In the genomic region with DNA sequence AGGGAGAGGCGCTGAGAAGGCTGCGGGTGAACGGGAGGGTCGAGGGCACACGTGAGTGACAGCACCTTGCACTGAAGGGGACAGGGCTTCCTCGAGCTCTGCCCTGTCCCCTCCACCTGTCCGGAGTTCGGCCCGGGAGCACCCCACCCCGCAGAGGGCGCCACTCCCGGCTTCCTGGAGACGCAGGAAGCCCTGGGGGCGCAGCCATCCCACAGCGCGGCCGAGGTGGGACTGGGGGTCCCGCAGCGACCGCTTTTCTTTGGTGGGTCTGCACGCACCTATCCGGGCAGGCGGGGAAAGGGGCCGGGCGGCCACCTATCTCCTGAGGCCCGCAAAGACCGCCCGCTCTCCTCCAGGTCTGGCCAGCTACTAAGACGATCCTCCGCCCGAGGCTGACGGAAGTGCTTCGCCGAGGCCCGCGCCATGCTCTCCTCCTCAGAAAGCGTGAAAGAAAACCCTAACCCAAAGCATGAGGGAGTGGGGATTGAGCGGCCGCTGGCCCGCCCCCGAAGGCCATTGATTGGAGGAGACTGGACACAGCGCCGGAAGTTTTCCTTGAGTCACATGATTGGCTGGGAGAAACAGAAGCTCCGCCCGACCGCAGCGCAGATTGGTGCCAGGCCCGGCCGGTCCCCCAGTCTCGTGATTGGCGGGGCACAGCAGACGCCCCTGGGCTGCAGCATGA, we compare ENCODE assay signal across 1 cellular context.
TF ChIP-seq lines count a peak whose summit lies in the region.

No MANE protein-coding gene starts in this region.

TF ChIP-seq in HepG2, 621 proteins besides CTCF, POLR2A, EP300 and RAD21 (continued from another document and continues in another):
- TF ChIP-seq, protein P1, sequence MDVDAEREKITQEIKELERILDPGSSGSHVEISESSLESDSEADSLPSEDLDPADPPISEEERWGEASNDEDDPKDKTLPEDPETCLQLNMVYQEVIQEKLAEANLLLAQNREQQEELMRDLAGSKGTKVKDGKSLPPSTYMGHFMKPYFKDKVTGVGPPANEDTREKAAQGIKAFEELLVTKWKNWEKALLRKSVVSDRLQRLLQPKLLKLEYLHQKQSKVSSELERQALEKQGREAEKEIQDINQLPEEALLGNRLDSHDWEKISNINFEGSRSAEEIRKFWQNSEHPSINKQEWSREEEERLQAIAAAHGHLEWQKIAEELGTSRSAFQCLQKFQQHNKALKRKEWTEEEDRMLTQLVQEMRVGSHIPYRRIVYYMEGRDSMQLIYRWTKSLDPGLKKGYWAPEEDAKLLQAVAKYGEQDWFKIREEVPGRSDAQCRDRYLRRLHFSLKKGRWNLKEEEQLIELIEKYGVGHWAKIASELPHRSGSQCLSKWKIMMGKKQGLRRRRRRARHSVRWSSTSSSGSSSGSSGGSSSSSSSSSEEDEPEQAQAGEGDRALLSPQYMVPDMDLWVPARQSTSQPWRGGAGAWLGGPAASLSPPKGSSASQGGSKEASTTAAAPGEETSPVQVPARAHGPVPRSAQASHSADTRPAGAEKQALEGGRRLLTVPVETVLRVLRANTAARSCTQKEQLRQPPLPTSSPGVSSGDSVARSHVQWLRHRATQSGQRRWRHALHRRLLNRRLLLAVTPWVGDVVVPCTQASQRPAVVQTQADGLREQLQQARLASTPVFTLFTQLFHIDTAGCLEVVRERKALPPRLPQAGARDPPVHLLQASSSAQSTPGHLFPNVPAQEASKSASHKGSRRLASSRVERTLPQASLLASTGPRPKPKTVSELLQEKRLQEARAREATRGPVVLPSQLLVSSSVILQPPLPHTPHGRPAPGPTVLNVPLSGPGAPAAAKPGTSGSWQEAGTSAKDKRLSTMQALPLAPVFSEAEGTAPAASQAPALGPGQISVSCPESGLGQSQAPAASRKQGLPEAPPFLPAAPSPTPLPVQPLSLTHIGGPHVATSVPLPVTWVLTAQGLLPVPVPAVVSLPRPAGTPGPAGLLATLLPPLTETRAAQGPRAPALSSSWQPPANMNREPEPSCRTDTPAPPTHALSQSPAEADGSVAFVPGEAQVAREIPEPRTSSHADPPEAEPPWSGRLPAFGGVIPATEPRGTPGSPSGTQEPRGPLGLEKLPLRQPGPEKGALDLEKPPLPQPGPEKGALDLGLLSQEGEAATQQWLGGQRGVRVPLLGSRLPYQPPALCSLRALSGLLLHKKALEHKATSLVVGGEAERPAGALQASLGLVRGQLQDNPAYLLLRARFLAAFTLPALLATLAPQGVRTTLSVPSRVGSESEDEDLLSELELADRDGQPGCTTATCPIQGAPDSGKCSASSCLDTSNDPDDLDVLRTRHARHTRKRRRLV (CRISPR knock-in tag; IDR thresholded peaks at IDR 0.05) = 0 out of 2 replicates have a peak, but pooled peaks have one; percentile 61
- no peak for TF ChIP-seq ATF7 (IDR thresholded peaks at IDR 0.05)
- peak; percentile 78 for TF ChIP-seq ATF7 (CRISPR knock-in tag; IDR thresholded peaks at IDR 0.05)
- no peak for TF ChIP-seq RFX1 (IDR thresholded peaks at IDR 0.05)
- peak; percentile 86 for TF ChIP-seq MIXL1 (CRISPR knock-in tag; IDR thresholded peaks at IDR 0.05)
- no peak for TF ChIP-seq NPAS2 (CRISPR knock-in tag; IDR thresholded peaks at IDR 0.05; ENCODE audit: borderline replicate concordance)
- no peak for TF ChIP-seq ZNF207 (IDR thresholded peaks at IDR 0.05; ENCODE audit: borderline replicate concordance)
- 0 out of 2 replicates have a peak, but pooled peaks have one; percentile 74 for TF ChIP-seq ZFP62 (CRISPR knock-in tag; IDR thresholded peaks at IDR 0.05)
- TF ChIP-seq GATAD1 (CRISPR knock-in tag; IDR thresholded peaks at IDR 0.05) = peak; percentile 86
- no peak for TF ChIP-seq ZNF431 (CRISPR knock-in tag; IDR thresholded peaks at IDR 0.05; ENCODE audit: borderline replicate concordance, low read depth)
- peak; percentile 80; the same call in 1 of the 2 replicates for TF ChIP-seq ZNF441 (CRISPR knock-in tag; IDR thresholded peaks at IDR 0.05; ENCODE audit: borderline replicate concordance)
- TF ChIP-seq, protein P2, sequence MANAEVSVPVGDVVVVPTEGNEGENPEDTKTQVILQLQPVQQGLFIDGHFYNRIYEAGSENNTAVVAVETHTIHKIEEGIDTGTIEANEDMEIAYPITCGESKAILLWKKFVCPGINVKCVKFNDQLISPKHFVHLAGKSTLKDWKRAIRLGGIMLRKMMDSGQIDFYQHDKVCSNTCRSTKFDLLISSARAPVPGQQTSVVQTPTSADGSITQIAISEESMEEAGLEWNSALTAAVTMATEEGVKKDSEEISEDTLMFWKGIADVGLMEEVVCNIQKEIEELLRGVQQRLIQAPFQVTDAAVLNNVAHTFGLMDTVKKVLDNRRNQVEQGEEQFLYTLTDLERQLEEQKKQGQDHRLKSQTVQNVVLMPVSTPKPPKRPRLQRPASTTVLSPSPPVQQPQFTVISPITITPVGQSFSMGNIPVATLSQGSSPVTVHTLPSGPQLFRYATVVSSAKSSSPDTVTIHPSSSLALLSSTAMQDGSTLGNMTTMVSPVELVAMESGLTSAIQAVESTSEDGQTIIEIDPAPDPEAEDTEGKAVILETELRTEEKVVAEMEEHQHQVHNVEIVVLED (CRISPR knock-in tag; IDR thresholded peaks at IDR 0.05; ENCODE audit: borderline replicate concordance) = peak; percentile 61; the same call in 1 of the 2 replicates
- 0 out of 2 replicates have a peak, but pooled peaks have one; percentile 53 for TF ChIP-seq FOXM1 (CRISPR knock-in tag; IDR thresholded peaks at IDR 0.05)
- TF ChIP-seq JUNB (CRISPR knock-in tag; IDR thresholded peaks at IDR 0.05; ENCODE audit: borderline replicate concordance) = no peak; the same call in 1 of the 2 replicates
- peak; percentile 54 for TF ChIP-seq ZNF143 (CRISPR knock-in tag; IDR thresholded peaks at IDR 0.05)
- TF ChIP-seq ZNF598 (CRISPR knock-in tag; IDR thresholded peaks at IDR 0.05; ENCODE audit: borderline replicate concordance) = peak; percentile 87; the same call in 1 of the 2 replicates
- peak; percentile 94 for TF ChIP-seq SRSF1 (optimal IDR thresholded peaks at IDR 0.05; ENCODE audit: low read depth, low read length)
- TF ChIP-seq, protein P3, sequence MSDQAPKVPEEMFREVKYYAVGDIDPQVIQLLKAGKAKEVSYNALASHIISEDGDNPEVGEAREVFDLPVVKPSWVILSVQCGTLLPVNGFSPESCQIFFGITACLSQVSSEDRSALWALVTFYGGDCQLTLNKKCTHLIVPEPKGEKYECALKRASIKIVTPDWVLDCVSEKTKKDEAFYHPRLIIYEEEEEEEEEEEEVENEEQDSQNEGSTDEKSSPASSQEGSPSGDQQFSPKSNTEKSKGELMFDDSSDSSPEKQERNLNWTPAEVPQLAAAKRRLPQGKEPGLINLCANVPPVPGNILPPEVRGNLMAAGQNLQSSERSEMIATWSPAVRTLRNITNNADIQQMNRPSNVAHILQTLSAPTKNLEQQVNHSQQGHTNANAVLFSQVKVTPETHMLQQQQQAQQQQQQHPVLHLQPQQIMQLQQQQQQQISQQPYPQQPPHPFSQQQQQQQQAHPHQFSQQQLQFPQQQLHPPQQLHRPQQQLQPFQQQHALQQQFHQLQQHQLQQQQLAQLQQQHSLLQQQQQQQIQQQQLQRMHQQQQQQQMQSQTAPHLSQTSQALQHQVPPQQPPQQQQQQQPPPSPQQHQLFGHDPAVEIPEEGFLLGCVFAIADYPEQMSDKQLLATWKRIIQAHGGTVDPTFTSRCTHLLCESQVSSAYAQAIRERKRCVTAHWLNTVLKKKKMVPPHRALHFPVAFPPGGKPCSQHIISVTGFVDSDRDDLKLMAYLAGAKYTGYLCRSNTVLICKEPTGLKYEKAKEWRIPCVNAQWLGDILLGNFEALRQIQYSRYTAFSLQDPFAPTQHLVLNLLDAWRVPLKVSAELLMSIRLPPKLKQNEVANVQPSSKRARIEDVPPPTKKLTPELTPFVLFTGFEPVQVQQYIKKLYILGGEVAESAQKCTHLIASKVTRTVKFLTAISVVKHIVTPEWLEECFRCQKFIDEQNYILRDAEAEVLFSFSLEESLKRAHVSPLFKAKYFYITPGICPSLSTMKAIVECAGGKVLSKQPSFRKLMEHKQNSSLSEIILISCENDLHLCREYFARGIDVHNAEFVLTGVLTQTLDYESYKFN (CRISPR knock-in tag; conservative IDR thresholded peaks at IDR 0.05) = peak; percentile 55
- peak; percentile 93 for TF ChIP-seq GTF3A (CRISPR knock-in tag; conservative IDR thresholded peaks at IDR 0.05)
- TF ChIP-seq, protein P4, sequence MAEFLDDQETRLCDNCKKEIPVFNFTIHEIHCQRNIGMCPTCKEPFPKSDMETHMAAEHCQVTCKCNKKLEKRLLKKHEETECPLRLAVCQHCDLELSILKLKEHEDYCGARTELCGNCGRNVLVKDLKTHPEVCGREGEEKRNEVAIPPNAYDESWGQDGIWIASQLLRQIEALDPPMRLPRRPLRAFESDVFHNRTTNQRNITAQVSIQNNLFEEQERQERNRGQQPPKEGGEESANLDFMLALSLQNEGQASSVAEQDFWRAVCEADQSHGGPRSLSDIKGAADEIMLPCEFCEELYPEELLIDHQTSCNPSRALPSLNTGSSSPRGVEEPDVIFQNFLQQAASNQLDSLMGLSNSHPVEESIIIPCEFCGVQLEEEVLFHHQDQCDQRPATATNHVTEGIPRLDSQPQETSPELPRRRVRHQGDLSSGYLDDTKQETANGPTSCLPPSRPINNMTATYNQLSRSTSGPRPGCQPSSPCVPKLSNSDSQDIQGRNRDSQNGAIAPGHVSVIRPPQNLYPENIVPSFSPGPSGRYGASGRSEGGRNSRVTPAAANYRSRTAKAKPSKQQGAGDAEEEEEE (CRISPR knock-in tag; IDR thresholded peaks at IDR 0.05; ENCODE audit: borderline replicate concordance) = peak; percentile 72; the same call in 1 of the 2 replicates
- peak; percentile 13; the same call in 1 of the 2 replicates for TF ChIP-seq REPIN1 (CRISPR knock-in tag; IDR thresholded peaks at IDR 0.05; ENCODE audit: borderline replicate concordance, low read depth)
- peak; percentile 57; the same call in 1 of the 2 replicates for TF ChIP-seq EEA1 (CRISPR knock-in tag; IDR thresholded peaks at IDR 0.05; ENCODE audit: borderline replicate concordance)
- TF ChIP-seq, protein P5, sequence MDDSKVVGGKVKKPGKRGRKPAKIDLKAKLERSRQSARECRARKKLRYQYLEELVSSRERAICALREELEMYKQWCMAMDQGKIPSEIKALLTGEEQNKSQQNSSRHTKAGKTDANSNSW (CRISPR knock-in tag; IDR thresholded peaks at IDR 0.05; ENCODE audit: borderline replicate concordance) = no peak; the same call in 1 of the 2 replicates
- 0 out of 2 replicates have a peak, but pooled peaks have one; percentile 54 for TF ChIP-seq KAT7 (CRISPR knock-in tag; IDR thresholded peaks at IDR 0.05; ENCODE audit: borderline replicate concordance)
- TF ChIP-seq ZNF282 (IDR thresholded peaks at IDR 0.05; ENCODE audit: partially characterized antibody) = no peak
- 0 out of 2 replicates have a peak, but pooled peaks have one; percentile 82 for TF ChIP-seq ZNF367 (CRISPR knock-in tag; IDR thresholded peaks at IDR 0.05; ENCODE audit: borderline replicate concordance)
- TF ChIP-seq ZNF790 (CRISPR knock-in tag; IDR thresholded peaks at IDR 0.05; ENCODE audit: borderline replicate concordance) = 0 out of 2 replicates have a peak, but pooled peaks have one; percentile 21
- TF ChIP-seq, protein P6, sequence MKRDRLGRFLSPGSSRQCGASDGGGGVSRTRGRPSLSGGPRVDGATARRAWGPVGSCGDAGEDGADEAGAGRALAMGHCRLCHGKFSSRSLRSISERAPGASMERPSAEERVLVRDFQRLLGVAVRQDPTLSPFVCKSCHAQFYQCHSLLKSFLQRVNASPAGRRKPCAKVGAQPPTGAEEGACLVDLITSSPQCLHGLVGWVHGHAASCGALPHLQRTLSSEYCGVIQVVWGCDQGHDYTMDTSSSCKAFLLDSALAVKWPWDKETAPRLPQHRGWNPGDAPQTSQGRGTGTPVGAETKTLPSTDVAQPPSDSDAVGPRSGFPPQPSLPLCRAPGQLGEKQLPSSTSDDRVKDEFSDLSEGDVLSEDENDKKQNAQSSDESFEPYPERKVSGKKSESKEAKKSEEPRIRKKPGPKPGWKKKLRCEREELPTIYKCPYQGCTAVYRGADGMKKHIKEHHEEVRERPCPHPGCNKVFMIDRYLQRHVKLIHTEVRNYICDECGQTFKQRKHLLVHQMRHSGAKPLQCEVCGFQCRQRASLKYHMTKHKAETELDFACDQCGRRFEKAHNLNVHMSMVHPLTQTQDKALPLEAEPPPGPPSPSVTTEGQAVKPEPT (CRISPR knock-in tag; IDR thresholded peaks at IDR 0.05; ENCODE audit: low read depth) = peak; percentile 86; the same call in 1 of the 2 replicates
- 0 out of 2 replicates have a peak, but pooled peaks have one; percentile 68 for TF ChIP-seq ZSCAN30 (CRISPR knock-in tag; IDR thresholded peaks at IDR 0.05)
- TF ChIP-seq MED8 (CRISPR knock-in tag; IDR thresholded peaks at IDR 0.05; ENCODE audit: insufficient replicate concordance) = peak; percentile 11
- TF ChIP-seq POGZ (CRISPR knock-in tag; IDR thresholded peaks at IDR 0.05) = no peak; the same call in 1 of the 2 replicates
- TF ChIP-seq, protein P7, sequence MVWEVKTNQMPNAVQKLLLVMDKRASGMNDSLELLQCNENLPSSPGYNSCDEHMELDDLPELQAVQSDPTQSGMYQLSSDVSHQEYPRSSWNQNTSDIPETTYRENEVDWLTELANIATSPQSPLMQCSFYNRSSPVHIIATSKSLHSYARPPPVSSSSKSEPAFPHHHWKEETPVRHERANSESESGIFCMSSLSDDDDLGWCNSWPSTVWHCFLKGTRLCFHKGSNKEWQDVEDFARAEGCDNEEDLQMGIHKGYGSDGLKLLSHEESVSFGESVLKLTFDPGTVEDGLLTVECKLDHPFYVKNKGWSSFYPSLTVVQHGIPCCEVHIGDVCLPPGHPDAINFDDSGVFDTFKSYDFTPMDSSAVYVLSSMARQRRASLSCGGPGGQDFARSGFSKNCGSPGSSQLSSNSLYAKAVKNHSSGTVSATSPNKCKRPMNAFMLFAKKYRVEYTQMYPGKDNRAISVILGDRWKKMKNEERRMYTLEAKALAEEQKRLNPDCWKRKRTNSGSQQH (CRISPR knock-in tag; IDR thresholded peaks at IDR 0.05; ENCODE audit: low read depth) = peak; percentile 78; the same call in 1 of the 2 replicates
- TF ChIP-seq LCORL (IDR thresholded peaks at IDR 0.05) = no peak
- no peak; the same call in none of the 2 replicates for TF ChIP-seq LCORL (CRISPR knock-in tag; IDR thresholded peaks at IDR 0.05)
- TF ChIP-seq DNMT1 (CRISPR knock-in tag; IDR thresholded peaks at IDR 0.05) = no peak
- peak; percentile 52 for TF ChIP-seq JARID2 (CRISPR knock-in tag; IDR thresholded peaks at IDR 0.05; ENCODE audit: insufficient replicate concordance)
- peak; percentile 99 for TF ChIP-seq ZC3H13 (CRISPR knock-in tag; IDR thresholded peaks at IDR 0.05)
- TF ChIP-seq, protein P8, sequence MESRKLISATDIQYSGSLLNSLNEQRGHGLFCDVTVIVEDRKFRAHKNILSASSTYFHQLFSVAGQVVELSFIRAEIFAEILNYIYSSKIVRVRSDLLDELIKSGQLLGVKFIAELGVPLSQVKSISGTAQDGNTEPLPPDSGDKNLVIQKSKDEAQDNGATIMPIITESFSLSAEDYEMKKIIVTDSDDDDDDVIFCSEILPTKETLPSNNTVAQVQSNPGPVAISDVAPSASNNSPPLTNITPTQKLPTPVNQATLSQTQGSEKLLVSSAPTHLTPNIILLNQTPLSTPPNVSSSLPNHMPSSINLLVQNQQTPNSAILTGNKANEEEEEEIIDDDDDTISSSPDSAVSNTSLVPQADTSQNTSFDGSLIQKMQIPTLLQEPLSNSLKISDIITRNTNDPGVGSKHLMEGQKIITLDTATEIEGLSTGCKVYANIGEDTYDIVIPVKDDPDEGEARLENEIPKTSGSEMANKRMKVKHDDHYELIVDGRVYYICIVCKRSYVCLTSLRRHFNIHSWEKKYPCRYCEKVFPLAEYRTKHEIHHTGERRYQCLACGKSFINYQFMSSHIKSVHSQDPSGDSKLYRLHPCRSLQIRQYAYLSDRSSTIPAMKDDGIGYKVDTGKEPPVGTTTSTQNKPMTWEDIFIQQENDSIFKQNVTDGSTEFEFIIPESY (CRISPR knock-in tag; IDR thresholded peaks at IDR 0.05) = no peak
- TF ChIP-seq, protein P9, sequence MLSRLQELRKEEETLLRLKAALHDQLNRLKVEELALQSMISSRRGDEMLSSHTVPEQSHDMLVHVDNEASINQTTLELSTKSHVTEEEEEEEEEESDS (CRISPR knock-in tag; IDR thresholded peaks at IDR 0.05; ENCODE audit: borderline replicate concordance) = no peak
